ENCODE assay signal across 8 cellular contexts in the genomic region with DNA sequence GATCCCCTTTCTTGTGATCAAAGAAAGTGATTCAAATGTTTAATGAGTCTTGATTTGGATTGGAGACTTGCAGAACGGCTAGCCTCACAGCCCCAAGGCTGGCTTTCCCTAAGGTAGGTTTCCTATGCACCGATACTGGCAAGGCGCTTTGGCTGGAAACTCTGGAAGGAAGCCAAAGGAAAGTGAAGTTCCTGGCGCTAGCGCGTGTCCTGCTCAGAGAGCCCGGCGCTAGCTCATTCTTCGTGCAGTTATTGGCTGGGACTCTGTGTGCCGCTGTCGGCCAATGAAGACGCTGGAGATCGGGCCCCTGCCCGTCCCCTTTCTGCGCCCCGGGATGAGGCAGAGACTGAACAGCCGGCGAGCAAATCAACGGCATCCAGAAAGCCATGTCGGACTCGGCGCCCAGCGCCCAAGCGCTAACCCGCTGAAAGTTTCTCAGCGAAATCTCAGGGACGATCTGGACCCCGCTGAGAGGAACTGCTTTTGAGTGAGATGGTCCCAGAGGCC. TPM values are rescaled to one million over a fixed set of nuclear protein-coding genes. Genes with fewer than 3 reads are reported as not detected.
DNase-seq lines count a peak whose midpoint lies in the region; ATAC-seq, FAIRE-seq and TF ChIP-seq lines count a peak whose summit lies in the region.

A gene (plus strand): TSS at position 342 of the 507 bp plus-strand sequence. CDS start 151 bp downstream, at position 493.

- H3K27ac ChIP-seq in thyroid gland = peak within 1 kb of the TSS; percentile 49 to 86 (median 77)

- H3K9me3 ChIP-seq in thyroid gland = no peaks in the 10 kb centered on the region

- WGBS in thyroid gland, 2 donors = 0% methylated on average over 23 to 27 of the region's 28 CpGs

- peak in 1 of 2 donors; percentile 71 for TF ChIP-seq POLR2A in thyroid gland (IDR thresholded peaks at IDR 0.05)

- DNase-seq in D721Med (ENCODE audit: insufficient read length, low spot score) (peak; percentile 46), NCI-H82 treated with DMSO at 0.1 percent for 48 hours (lab: John Stamatoyannopoulos, UW; ENCODE audit: unreplicated experiment) (peak; percentile 47), foreskin melanocyte (peak; percentile 90), thyroid gland (peak; percentile 93 to 94)
- DNase-seq in activated naive CD4-positive, alpha-beta T cell treated with Interleukin-2 at 50 U/mL for 16 hours = peak; percentile 41
- no peak for DNase-seq in natural killer cell treated with Interleukin-12 subunit alpha and Interleukin-12 subunit beta and Interleukin-15 and Interleukin-18, amount 100 ng/mL, for 72 hours (ENCODE audit: low spot score)

- H3K4me1 ChIP-seq in thyroid gland = peaks cover 14 to 35% of the 10 kb centered on the region in 2 donors

- no peaks in the 10 kb centered on the region for H3K9me3 Mint-ChIP-seq in natural killer cell treated with Interleukin-12 subunit alpha and Interleukin-12 subunit beta and Interleukin-15 and Interleukin-18, amount 100 ng/mL, for 72 hours

- H3K27me3 ChIP-seq in thyroid gland = no peaks in the 10 kb centered on the region

- no peaks in the 10 kb centered on the region for H3K36me3 ChIP-seq in thyroid gland

- peaks cover 15 to 25% of the 10 kb centered on the region in 2 donors for H3K4me1 Mint-ChIP-seq in natural killer cell treated with Interleukin-12 subunit alpha and Interleukin-12 subunit beta and Interleukin-15 and Interleukin-18, amount 100 ng/mL, for 72 hours (ENCODE audit: low read depth in 2 of 2)

- peak within 1 kb of the TSS in 1 of 2 donors; percentile 48 for H3K27ac Mint-ChIP-seq in natural killer cell treated with Interleukin-12 subunit alpha and Interleukin-12 subunit beta and Interleukin-15 and Interleukin-18, amount 100 ng/mL, for 72 hours

- peak within 1 kb of the TSS; percentile 1 to 71 (median 44) for H3K4me3 ChIP-seq in thyroid gland (replicated peaks in 1 of 3)

- peak; percentile 99 for ATAC-seq in GM19463 (IDR thresholded peaks at IDR 0.05; ENCODE audit: unreplicated experiment)
- ATAC-seq in HG03558 (IDR thresholded peaks at IDR 0.05; ENCODE audit: extremely low read depth, unreplicated experiment) = peak; percentile 94
- ATAC-seq in natural killer cell treated with Interleukin-12 subunit alpha and Interleukin-12 subunit beta and Interleukin-15 and Interleukin-18, amount 100 ng/mL, for 72 hours = peak; percentile 76 to 90

- TF ChIP-seq CTCF in D721Med (IDR thresholded peaks at IDR 0.05; ENCODE audit: insufficient read depth, missing control alignments) (peak; percentile 2), thyroid gland (IDR thresholded peaks at IDR 0.05) (peak in 4 of 6 experiments; percentile 26 to 58 (median 28))

- peak within 1 kb of the TSS; percentile 82 for H3K4me3 Mint-ChIP-seq in natural killer cell treated with Interleukin-12 subunit alpha and Interleukin-12 subunit beta and Interleukin-15 and Interleukin-18, amount 100 ng/mL, for 72 hours

- H3K36me3 Mint-ChIP-seq in natural killer cell treated with Interleukin-12 subunit alpha and Interleukin-12 subunit beta and Interleukin-15 and Interleukin-18, amount 100 ng/mL, for 72 hours = no peaks in the 10 kb centered on the region

- peaks cover 44 to 59% of the 10 kb centered on the region in 2 donors for H3K27me3 Mint-ChIP-seq in natural killer cell treated with Interleukin-12 subunit alpha and Interleukin-12 subunit beta and Interleukin-15 and Interleukin-18, amount 100 ng/mL, for 72 hours

- no peak for FAIRE-seq in D721Med (lab: Jason Lieb, UNC)

- intact Hi-C loops in thyroid gland (cut with DNase I) = loop anchor here (5.0 to 10.0 kb wide), 2 partner anchors 42 to 79 kb away; no protein-coding TSS in a partner anchor

RNA-seq across cellular contexts. Expression of the gene that starts here (rescaled TPM):
- 1 to 10 TPM in 1 of 2 donors, under 1 TPM in 1; 0.33 to 1.8 TPM for total RNA-seq in natural killer cell treated with Interleukin-12 subunit alpha and Interleukin-12 subunit beta and Interleukin-15 and Interleukin-18, amount 100 ng/mL, for 72 hours
- 10 to 100 TPM; 24.7 to 31.5 (median 27.6) TPM for total RNA-seq in thyroid gland

Comparison
In these comparisons a context has a peak if more than half of its experiments do, and no peak if none do; other contexts are left out.
1. RNA of the gene that starts here (total RNA-seq): 24.7 to 31.5 TPM in thyroid gland; 0.33 to 1.8 TPM in natural killer cell treated with Interleukin-12 subunit alpha and Interleukin-12 subunit beta and Interleukin-15 and Interleukin-18, amount 100 ng/mL, for 72 hours; every median in the first group is over 4 times any median in the second.
2. Peak in every context shown above with its lines, with median percentiles within 50 percentile points of each other: ATAC-seq.